Comparison of ENCODE assay signal across 19 cellular contexts in the genomic region with DNA sequence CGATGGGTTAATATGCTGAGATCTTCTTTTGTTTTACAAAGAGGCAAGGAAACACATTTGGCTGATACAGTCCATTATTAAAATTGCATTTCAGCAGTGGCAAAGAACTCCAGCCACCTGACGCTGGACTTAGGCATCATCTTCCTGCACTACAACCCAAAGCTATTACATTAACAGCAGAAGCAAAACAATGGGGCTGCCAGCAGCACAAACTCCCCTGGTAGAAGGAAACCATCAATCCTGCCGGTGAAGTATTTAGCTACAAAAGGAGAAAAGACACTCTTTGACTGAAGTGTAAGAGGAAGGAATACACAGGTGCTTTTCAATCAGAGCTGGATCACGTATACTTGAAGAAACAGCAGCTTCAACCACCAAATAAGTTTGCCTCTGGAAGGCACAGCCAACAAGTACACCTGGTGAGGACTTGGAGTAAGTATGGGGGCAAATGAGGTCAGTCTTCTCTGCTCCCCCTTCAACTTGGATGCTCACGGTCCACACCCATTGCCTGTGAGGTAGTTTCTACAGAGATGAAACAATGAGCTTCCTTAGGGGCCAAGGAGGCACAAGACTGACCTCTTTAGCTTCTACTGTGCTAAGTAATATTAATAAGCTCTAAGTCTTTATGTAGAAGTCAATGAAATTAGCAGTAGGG.
A peak's percentile ranks its signal among the peaks of the same experiment; 100 is the strongest.
DNase-seq lines count a peak whose midpoint lies in the region; TF ChIP-seq lines count a peak whose summit lies in the region.
"Had no signal": no experiment of that assay in that cellular context is flagged by ENCODE, and none has a peak within 500 bp of the region (broad histone marks: within the 10 kb centered on the region; RNA-seq: fewer than 3 reads in every experiment).

No MANE protein-coding gene starts in this region.

- H3K9ac ChIP-seq in neuronal stem cell (ENCODE audit: low read depth, low read length, poor library complexity), result no peak overlapping the region
- H3K9ac ChIP-seq: GM23248 had no signal

- peaks cover 4 to 13% of the 10 kb centered on the region in 2 donors for H3K4me1 ChIP-seq in neuronal stem cell (ENCODE audit: control insufficient read depth in 2 of 2, insufficient read depth in 1 of 2, low read depth in 1 of 2, low read length in 2 of 2)
- peaks cover 8% of the 10 kb centered on the region for H3K4me1 ChIP-seq in vagina
- H3K4me1 ChIP-seq: colonic mucosa, SJCRH30 had no signal

- H2BK12ac ChIP-seq in neuronal stem cell (ENCODE audit: low read length), result no peak overlapping the region

- no peaks in the 10 kb centered on the region for H3K9me3 ChIP-seq in neuronal stem cell (replicated peaks in 1 of 2; ENCODE audit: control insufficient read depth in 2 of 2, insufficient read depth in 1 of 2, low read depth in 1 of 2, low read length in 2 of 2)
- H3K9me3 ChIP-seq in vagina, result no peaks in the 10 kb centered on the region
- H3K9me3 ChIP-seq: colonic mucosa, gastroesophageal sphincter, SJCRH30 had no signal

- no peaks in the 10 kb centered on the region for H3K36me3 ChIP-seq in neuronal stem cell (replicated peaks in 1 of 2; ENCODE audit: control insufficient read depth in 2 of 2, insufficient read depth in 2 of 2, low read length in 2 of 2)
- no peaks in the 10 kb centered on the region for H3K36me3 ChIP-seq in vagina
- H3K36me3 ChIP-seq: colonic mucosa, gastroesophageal sphincter, SJCRH30 had no signal

- no peak overlapping the region for H3K4ac ChIP-seq in neuronal stem cell (ENCODE audit: low read length)

- no peak overlapping the region for H2BK15ac ChIP-seq in neuronal stem cell (ENCODE audit: low read length)

- no peak overlapping the region for H2BK5ac ChIP-seq in neuronal stem cell (ENCODE audit: low read length)

- H3K27ac ChIP-seq in layer of hippocampus (ENCODE audit: low read depth, low read length) (peak overlapping the region; percentile 16), neuronal stem cell (replicated peaks; ENCODE audit: low read length) (no peak overlapping the region), vagina (no peak overlapping the region)
- H3K27ac ChIP-seq: colonic mucosa, epithelial cell of prostate, GM23248, SJCRH30 had no signal

- no peak overlapping the region for H3K14ac ChIP-seq in neuronal stem cell (ENCODE audit: low read length)

- in situ Hi-C loops in G401 (cut with HindIII; ENCODE audit: low sequenced_read_pairs), result no loop called here

- intact Hi-C loops in vagina (cut with DNase I), result no loop called here

- DNase-seq in G401 (ENCODE audit: low spot score) (peak; percentile 25), NCI-H69 (lab: John Stamatoyannopoulos, UW) (peak; percentile 53), neuronal stem cell (ENCODE audit: low spot score) (no peak), NCI-H345 treated with DMSO at 0.1 percent for 48 hours (lab: John Stamatoyannopoulos, UW; ENCODE audit: unreplicated experiment) (no peak), vagina (ENCODE audit: extremely low spot score in 2 of 2) (no peak)
- no peak for DNase-seq in activated CD4-positive, alpha-beta T cell treated with anti-CD3 and anti-CD28 coated beads, Interleukin-2, amount 50 U/mL, for 4 hours
- DNase-seq: activated effector memory CD4-positive, alpha-beta T cell treated with Interleukin-2 at 50 U/mL for 16 hours; colonic mucosa; GM23248; mammary epithelial cell; MM.1S; NCI-H2081; NCI-H526; PC-3; SJCRH30; stimulated activated CD4-positive, alpha-beta T cell treated with anti-CD3 and anti-CD28 coated beads, Interleukin-2, amount 100 ng/mL, for 24 hours had no signal

- WGBS in neuronal stem cell (ENCODE audit: extremely low coverage in 2 of 2, insufficient read length in 2 of 2, insufficient replicate concordance in 1 of 2), 2 donors, result no CpG with 5 or more reads among the region's 5 CpGs

- no peak overlapping the region for H3K18ac ChIP-seq in neuronal stem cell (ENCODE audit: low read length)

- H3K4me3 ChIP-seq in neuronal stem cell (ENCODE audit: low read length in 2 of 2), result peak overlapping the region in 1 of 2 donors; percentile 14
- H3K4me3 ChIP-seq in vagina, result no peak overlapping the region
- H3K4me3 ChIP-seq: colonic mucosa, gastroesophageal sphincter, GM23248, SJCRH30 had no signal

- no peak for TF ChIP-seq CTCF in vagina (IDR thresholded peaks at IDR 0.05)

- no peak overlapping the region for H2AK5ac ChIP-seq in neuronal stem cell (ENCODE audit: low read depth, low read length)

- H3K23ac ChIP-seq in neuronal stem cell (ENCODE audit: low read depth, low read length, poor library complexity), result no peak overlapping the region

- H3K79me1 ChIP-seq in neuronal stem cell (ENCODE audit: low read depth, low read length), result no peaks in the 10 kb centered on the region

- no peak overlapping the region for H3K4me2 ChIP-seq in neuronal stem cell (ENCODE audit: insufficient read depth, low read length, poor library complexity, severe bottlenecking)

- TF ChIP-seq POLR2A in vagina (IDR thresholded peaks at IDR 0.05), result no peak

- H4K8ac ChIP-seq in neuronal stem cell (ENCODE audit: low read depth, low read length), result no peak overlapping the region

- H4K91ac ChIP-seq in neuronal stem cell (ENCODE audit: low read depth, low read length, poor library complexity), result no peak overlapping the region

- peak overlapping the region; percentile 58 for H2AFZ ChIP-seq in neuronal stem cell (ENCODE audit: low read length)
- H2AFZ ChIP-seq: GM23248 had no signal

- H3K27me3 ChIP-seq in layer of hippocampus (ENCODE audit: control insufficient read depth, insufficient read depth, low read length) (no peaks in the 10 kb centered on the region), neuronal stem cell (ENCODE audit: control insufficient read depth in 3 of 3, insufficient read depth in 3 of 3, low read depth in 1 of 3, low read length in 3 of 3) (no peaks in the 10 kb centered on the region), vagina (no peaks in the 10 kb centered on the region)
- H3K27me3 ChIP-seq: colonic mucosa, gastroesophageal sphincter, SJCRH30 had no signal

- no peak overlapping the region for H2BK120ac ChIP-seq in neuronal stem cell (ENCODE audit: low read depth, low read length)

Comparison
In these comparisons a context has a peak if more than half of its experiments do, and no peak if none do; other contexts are left out.
1. DNase-seq: peak in G401 (single experiment) and NCI-H69 (single experiment); none in neuronal stem cell (single experiment), activated CD4-positive, alpha-beta T cell treated with anti-CD3 and anti-CD28 coated beads, Interleukin-2, amount 50 U/mL, for 4 hours (0 of 2), NCI-H345 treated with DMSO at 0.1 percent for 48 hours (single experiment) and vagina (0 of 2).